ENCODE assay signal across 9 cellular contexts in the genomic region with DNA sequence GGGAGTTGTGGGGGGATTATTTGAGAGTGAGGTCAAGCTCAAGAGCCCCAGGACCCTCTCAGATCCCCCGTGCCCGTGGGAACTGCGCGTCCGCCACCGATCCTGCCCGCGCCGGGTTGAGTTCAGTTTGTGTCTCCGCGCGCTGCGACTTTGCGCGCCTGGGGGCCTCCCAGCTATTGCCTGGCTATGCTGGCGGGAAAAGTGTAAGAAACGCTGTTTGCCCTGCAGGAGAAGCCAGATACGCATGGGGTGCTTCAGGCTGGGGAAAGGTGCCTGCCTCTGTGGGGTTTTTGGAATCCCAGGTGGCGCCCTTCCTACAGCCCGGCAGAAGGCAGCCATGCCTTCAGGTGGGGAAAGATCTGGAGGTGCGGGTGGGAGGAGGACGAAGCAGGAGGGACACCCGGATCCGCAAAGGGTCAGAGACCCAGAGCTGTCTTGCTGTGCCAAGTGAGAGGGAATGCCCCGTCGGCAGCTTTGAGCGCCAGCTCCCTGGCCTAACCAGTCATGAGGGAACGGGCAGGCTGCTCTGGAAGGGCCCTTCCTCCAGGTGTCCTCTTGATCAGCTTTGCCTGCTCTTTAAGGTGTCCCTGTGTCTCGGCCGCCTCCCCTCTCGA. TPM values are rescaled to one million over a fixed set of nuclear protein-coding genes. Genes with fewer than 3 reads are reported as not detected.
A peak's percentile ranks its signal among the peaks of the same experiment; 100 is the strongest.
DNase-seq lines count a peak whose midpoint lies in the region; ATAC-seq and TF ChIP-seq lines count a peak whose summit lies in the region.
"Had no signal": no experiment of that assay in that cellular context is flagged by ENCODE, and none has a peak within 500 bp of the region (broad histone marks: within the 10 kb centered on the region; RNA-seq: fewer than 3 reads in every experiment).

No MANE protein-coding gene starts in this region.

- H3K4me2 ChIP-seq in parathyroid adenoma (ENCODE audit: low read length): peak overlapping the region; percentile 90

- H2AFZ ChIP-seq in parathyroid adenoma: peak overlapping the region; percentile 99

- H3K27me3 ChIP-seq in Peyer's patch (no peaks in the 10 kb centered on the region), esophagus squamous epithelium (no peaks in the 10 kb centered on the region), parathyroid adenoma (ENCODE audit: control insufficient read depth, insufficient read depth, low read length) (no peaks in the 10 kb centered on the region)

- TF ChIP-seq CTCF in Peyer's patch (IDR thresholded peaks at IDR 0.05): no peak
- no peak for TF ChIP-seq CTCF in esophagus squamous epithelium (IDR thresholded peaks at IDR 0.05)
- no peak for TF ChIP-seq CTCF in parathyroid adenoma (IDR thresholded peaks at IDR 0.05)

- H3K36me3 ChIP-seq in ES-I3 (ENCODE audit: insufficient read depth, low read length): no peaks in the 10 kb centered on the region
- no peaks in the 10 kb centered on the region for H3K36me3 ChIP-seq in Peyer's patch
- no peaks in the 10 kb centered on the region for H3K36me3 ChIP-seq in esophagus squamous epithelium
- no peaks in the 10 kb centered on the region for H3K36me3 ChIP-seq in parathyroid adenoma (ENCODE audit: control insufficient read depth, insufficient read depth, low read length)

- no peaks in the 10 kb centered on the region for H3K9me3 ChIP-seq in ES-I3 (ENCODE audit: control insufficient read depth, insufficient read depth, low read length)
- no peaks in the 10 kb centered on the region for H3K9me3 ChIP-seq in Peyer's patch
- H3K9me3 ChIP-seq in esophagus squamous epithelium: no peaks in the 10 kb centered on the region
- H3K9me3 ChIP-seq in parathyroid adenoma (ENCODE audit: control insufficient read depth, low read length): no peaks in the 10 kb centered on the region

- DNase-seq in Peyer's patch (no peak), esophagus squamous epithelium (lab: John Stamatoyannopoulos, UW) (no peak), ureter (ENCODE audit: low spot score) (no peak), NCI-H2081 treated with DMSO at 0.1 percent for 48 hours (lab: John Stamatoyannopoulos, UW) (no peak)
- DNase-seq in stimulated activated CD4-positive, alpha-beta T cell treated with anti-CD3 and anti-CD28 coated beads, Interleukin-4, amount 100 ng/mL, for 1 hour: no peak

- peak overlapping the region; percentile 43 to 61 (median 53) for H3K4me3 ChIP-seq in Peyer's patch
- H3K4me3 ChIP-seq in esophagus squamous epithelium: peak overlapping the region; percentile 30 to 70 (median 51)
- peak overlapping the region; percentile 61 for H3K4me3 ChIP-seq in parathyroid adenoma (ENCODE audit: low read depth, low read length)

- H3K79me2 ChIP-seq in parathyroid adenoma: no peaks in the 10 kb centered on the region

- 40 to 51% methylated on average over 16 to 26 of the region's 31 CpGs for WGBS in esophagus squamous epithelium, 2 donors

- H3K27ac ChIP-seq in Peyer's patch: peak overlapping the region; percentile 87 to 93 (median 88)
- H3K27ac ChIP-seq in esophagus squamous epithelium: peak overlapping the region; percentile 90 to 98 (median 94)
- H3K27ac ChIP-seq in parathyroid adenoma: peak overlapping the region; percentile 97

- TF ChIP-seq POLR2A in Peyer's patch (IDR thresholded peaks at IDR 0.05): no peak
- TF ChIP-seq POLR2A in esophagus squamous epithelium (IDR thresholded peaks at IDR 0.05): no peak

- intact Hi-C loops in esophagus squamous epithelium (cut with DNase I): no loop called here

- H3K9ac ChIP-seq in ES-I3 (ENCODE audit: low read depth, low read length) (peak overlapping the region; percentile 78), parathyroid adenoma (peak overlapping the region; percentile 64)

- H3K4me1 ChIP-seq in ES-I3 (ENCODE audit: insufficient read depth, low read length) (peaks cover 14% of the 10 kb centered on the region), Peyer's patch (peaks cover 0 to 55% (median 17%) of the 10 kb centered on the region in 4 donors), esophagus squamous epithelium (peaks cover 43 to 70% (median 49%) of the 10 kb centered on the region in 3 donors), parathyroid adenoma (peaks cover 20% of the 10 kb centered on the region)

- ATAC-seq in HG03196 (IDR thresholded peaks at IDR 0.05; ENCODE audit: unreplicated experiment): no peak

RNA-seq across cellular contexts. Expression of a gene that starts 22.5 kb away (rescaled TPM):
- total RNA-seq in Peyer's patch: not detected
- not detected for total RNA-seq in esophagus squamous epithelium
- total RNA-seq in ureter: not detected
- total RNA-seq: glomerular endothelial cell had no signal
